Comparison of ENCODE assay signal across 14 cellular contexts in the genomic region with DNA sequence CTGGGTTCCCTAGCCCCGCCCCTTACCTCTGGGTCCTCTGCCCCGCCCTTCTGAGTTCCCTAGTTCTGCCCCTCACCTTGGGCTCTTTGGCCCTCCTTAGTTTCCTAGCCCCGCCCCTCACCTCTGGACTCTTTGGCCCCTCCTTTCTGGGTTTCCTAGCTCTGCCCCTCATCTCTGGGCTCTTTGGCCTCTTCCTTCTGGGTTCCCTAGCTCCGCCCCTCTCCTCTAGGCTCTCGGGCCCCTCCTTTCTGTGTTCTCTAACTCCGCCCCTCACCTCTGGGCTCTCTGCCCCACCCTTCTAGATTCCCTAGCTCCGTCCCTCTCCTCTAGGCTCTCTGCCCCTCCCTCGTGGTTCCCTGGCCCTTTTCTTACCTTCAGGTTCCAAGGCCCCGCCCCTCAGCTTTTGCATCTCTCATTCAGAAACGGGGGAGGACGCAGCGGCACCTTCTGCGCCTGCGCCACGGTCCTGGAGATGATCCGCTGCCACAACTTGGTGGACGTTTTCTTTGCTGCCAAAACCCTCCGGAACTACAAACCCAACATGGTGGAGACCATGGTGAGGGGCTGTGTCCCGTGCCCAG.
A peak's percentile ranks its signal among the peaks of the same experiment; 100 is the strongest.
DNase-seq lines count a peak whose midpoint lies in the region; ATAC-seq, FAIRE-seq and TF ChIP-seq lines count a peak whose summit lies in the region.
"Had no signal": no experiment of that assay in that cellular context is flagged by ENCODE, and none has a peak within 500 bp of the region (broad histone marks: within the 10 kb centered on the region; RNA-seq: fewer than 3 reads in every experiment).

No MANE protein-coding gene starts in this region.

- no peaks in the 10 kb centered on the region for H3K79me2 ChIP-seq in K562 (ENCODE audit: control insufficient read depth, insufficient read depth, low read length)

- H3K9me1 ChIP-seq in K562 (ENCODE audit: control insufficient read depth, insufficient read depth, low read length) = no peaks in the 10 kb centered on the region

- BruUV-seq in A673 (replicated peaks; lab: Mats Ljungman, UMichigan) (no TSS peak), K562 (replicated peaks; lab: Mats Ljungman, UMichigan) (no TSS peak)

- peaks cover 13% of the 10 kb centered on the region for H4K20me1 ChIP-seq in K562 (replicated peaks; ENCODE audit: control insufficient read depth, insufficient read depth, low read length)

- no peak for TF ChIP-seq EP300 in K562 (IDR thresholded peaks at IDR 0.05; ENCODE audit: low read length)

- H3K4me2 ChIP-seq in K562 (ENCODE audit: insufficient read depth, low read length) = peak overlapping the region; percentile 73
- H3K4me2 ChIP-seq: KMS-11 had no signal

- H3K9ac ChIP-seq in K562 (ENCODE audit: insufficient read depth in 1 of 2, low read depth in 2 of 2, low read length in 2 of 2) = peak overlapping the region; percentile 18 to 46; a peak in 3 of 4 replicates
- H3K9ac ChIP-seq: KMS-11 had no signal

- H3K27ac ChIP-seq in A673 (ENCODE audit: low read depth, low read length, poor library complexity, severe bottlenecking) = no peak overlapping the region
- H3K27ac ChIP-seq in K562 (ENCODE audit: extremely low read depth, low read depth, low read length) = no peak overlapping the region
- no peak overlapping the region for H3K27ac ChIP-seq in right lobe of liver
- H3K27ac ChIP-seq: esophagus muscularis mucosa, KMS-11 had no signal

- POLR2A ChIA-PET in A673 (lab: Charles Lee; ENCODE audit: low non-redundant PET) = no interaction called here
- POLR2A ChIA-PET in K562 (lab: Yijun Ruan, JAX) = interaction anchor here (0.6 to 1.2 kb wide), 7 partner anchors 10 to 475 kb away, joined by 3 to 6 read pairs (median 3); no protein-coding TSS in a partner anchor

- no peaks in the 10 kb centered on the region for H3K4me1 ChIP-seq in A673 (ENCODE audit: insufficient read depth, low read length, poor library complexity, severe bottlenecking)
- peaks cover 5 to 25% of the 10 kb centered on the region in 2 experiments; a peak in 4 of 5 replicates for H3K4me1 ChIP-seq in K562 (replicated peaks in 1 of 2; ENCODE audit: control insufficient read depth in 2 of 2, insufficient read depth in 2 of 2, low read length in 2 of 2)
- H3K4me1 ChIP-seq in right lobe of liver = peaks cover 0 to 8% (median 0%) of the 10 kb centered on the region in 4 donors
- H3K4me1 ChIP-seq: esophagus muscularis mucosa had no signal

- ATAC-seq in K562 (peak; percentile 99), right lobe of liver (no peak)

- FAIRE-seq in K562 (lab: Jason Lieb, UNC) = peak; percentile 100

- no peak overlapping the region for H3K4me3 ChIP-seq in A673 (ENCODE audit: low read depth, low read length, poor library complexity, severe bottlenecking)
- H3K4me3 ChIP-seq in K562 = peak overlapping the region; percentile 2; the same call in 1 of the 2 replicates
- no peak overlapping the region for H3K4me3 ChIP-seq in right lobe of liver
- H3K4me3 ChIP-seq: esophagus muscularis mucosa had no signal

- WGBS in K562 (ENCODE audit: insufficient coverage, low coverage, missing lambda C conversion rate) = 4% methylated on average over 19 of the region's 19 CpGs
- WGBS in right lobe of liver (ENCODE audit: insufficient coverage, low coverage, low lambda C conversion rate, missing lambda C conversion rate) = 81% methylated on average over 14 of the region's 19 CpGs

- no peak for TF ChIP-seq RAD21 in K562 (CRISPR knock-in tag; conservative IDR thresholded peaks at IDR 0.05 in 1 of 2, IDR thresholded peaks at IDR 0.05 in 1 of 2)

- H2AFZ ChIP-seq in K562 (ENCODE audit: low read depth, low read length) = peak overlapping the region; percentile 89

- CTCF ChIA-PET in A673 (lab: Charles Lee) = no interaction called here
- CTCF ChIA-PET in K562 (lab: Yijun Ruan, JAX; ENCODE audit: low intra/inter-chr PET ratio) = no interaction called here

- no peak for TF ChIP-seq CTCF in A673 (conservative IDR thresholded peaks at IDR 0.05; ENCODE audit: low read depth, low read length)
- peak in 1 of 3 experiments; percentile 5; a peak in 1 of 6 replicates for TF ChIP-seq CTCF in K562 (IDR thresholded peaks at IDR 0.05 in 2 of 3, conservative IDR thresholded peaks at IDR 0.05 in 1 of 3; ENCODE audit: insufficient read depth in 2 of 3, low read depth in 1 of 3, low read length in 3 of 3)
- no peak for TF ChIP-seq CTCF in right lobe of liver (IDR thresholded peaks at IDR 0.05)

- H3K9me3 ChIP-seq in A673 (ENCODE audit: low read depth, low read length, poor library complexity, severe bottlenecking) = no peaks in the 10 kb centered on the region
- H3K9me3 ChIP-seq in K562 (replicated peaks; ENCODE audit: control insufficient read depth, insufficient read depth, low read depth, low read length) = no peaks in the 10 kb centered on the region
- H3K9me3 ChIP-seq in right lobe of liver = no peaks in the 10 kb centered on the region
- H3K9me3 ChIP-seq: esophagus muscularis mucosa had no signal

- DNase-seq in A673 (ENCODE audit: low spot score) (peak; percentile 24), HT-29 (ENCODE audit: low spot score) (peak; percentile 53), K562 (ENCODE audit: extremely low read depth in 1 of 4, low spot score in 3 of 4) (peak; percentile 93 to 96 (median 95)), islet precursor cell (peak; percentile 96), RKO (ENCODE audit: low spot score) (no peak), right lobe of liver (no peak), NCI-H510A (lab: John Stamatoyannopoulos, UW) (no peak), CD1c-positive myeloid dendritic cell (ENCODE audit: extremely low spot score) (no peak)
- DNase-seq: cerebellar nuclear complex; immature natural killer cell; NCI-H187; stimulated activated CD4-positive, alpha-beta T cell treated with anti-CD3 and anti-CD28 coated beads, Interleukin-4, amount 100 ng/mL, for 1 hour had no signal

- in situ Hi-C loops in K562 (cut with MboI) = no loop called here

- H3K27me3 ChIP-seq in A673 (replicated peaks; ENCODE audit: insufficient read depth, low read depth, low read length, poor library complexity) (no peaks in the 10 kb centered on the region), K562 (ENCODE audit: control insufficient read depth in 2 of 2, insufficient read depth in 2 of 2, low read length in 2 of 2) (peaks cover 0 to 27% of the 10 kb centered on the region in 2 experiments; a peak in 3 of 5 replicates), right lobe of liver (no peaks in the 10 kb centered on the region)
- H3K27me3 ChIP-seq: esophagus muscularis mucosa had no signal

- intact Hi-C loops in A673 (cut with micrococcal nuclease; ENCODE audit: unreplicated experiment) (no loop called here), K562 (cut with micrococcal nuclease) (no loop called here), right lobe of liver (cut with DNase I) (no loop called here)

- no peaks in the 10 kb centered on the region for H3K36me3 ChIP-seq in A673 (ENCODE audit: insufficient read depth, low read length, poor library complexity, severe bottlenecking)
- H3K36me3 ChIP-seq in K562 (ENCODE audit: control insufficient read depth, insufficient read depth, low read length) = no peaks in the 10 kb centered on the region
- H3K36me3 ChIP-seq in right lobe of liver = no peaks in the 10 kb centered on the region

- no peak for TF ChIP-seq POLR2A in K562 (conservative IDR thresholded peaks at IDR 0.05)
- TF ChIP-seq POLR2A in right lobe of liver (IDR thresholded peaks at IDR 0.05) = no peak

TF ChIP-seq in K562, 482 proteins besides CTCF, POLR2A, EP300 and RAD21 (continues in another document):
- TF ChIP-seq HDAC6 (IDR thresholded peaks at IDR 0.05; ENCODE audit: low read depth, low read length) (no peak), SP1 (CRISPR knock-in tag; IDR thresholded peaks at IDR 0.05) (0 out of 2 replicates have a peak, but pooled peaks have one; percentile 50), ZKSCAN8 (CRISPR knock-in tag; IDR thresholded peaks at IDR 0.05) (no peak), CREM (IDR thresholded peaks at IDR 0.05; ENCODE audit: low read depth) (0 out of 2 replicates have a peak, but pooled peaks have one; percentile 3), TBL1XR1 (IDR thresholded peaks at IDR 0.05; ENCODE audit: low read length in 2 of 2) (no peak), DPF2 (IDR thresholded peaks at IDR 0.05) (peak; percentile 30; the same call in 1 of the 2 replicates), ESRRA (IDR thresholded peaks at IDR 0.05; ENCODE audit: borderline replicate concordance, low read depth) (no peak), ZC3H8 (IDR thresholded peaks at IDR 0.05) (no peak), KAT7 (CRISPR knock-in tag; IDR thresholded peaks at IDR 0.05; ENCODE audit: borderline replicate concordance) (no peak)
- TF ChIP-seq, protein P1, sequence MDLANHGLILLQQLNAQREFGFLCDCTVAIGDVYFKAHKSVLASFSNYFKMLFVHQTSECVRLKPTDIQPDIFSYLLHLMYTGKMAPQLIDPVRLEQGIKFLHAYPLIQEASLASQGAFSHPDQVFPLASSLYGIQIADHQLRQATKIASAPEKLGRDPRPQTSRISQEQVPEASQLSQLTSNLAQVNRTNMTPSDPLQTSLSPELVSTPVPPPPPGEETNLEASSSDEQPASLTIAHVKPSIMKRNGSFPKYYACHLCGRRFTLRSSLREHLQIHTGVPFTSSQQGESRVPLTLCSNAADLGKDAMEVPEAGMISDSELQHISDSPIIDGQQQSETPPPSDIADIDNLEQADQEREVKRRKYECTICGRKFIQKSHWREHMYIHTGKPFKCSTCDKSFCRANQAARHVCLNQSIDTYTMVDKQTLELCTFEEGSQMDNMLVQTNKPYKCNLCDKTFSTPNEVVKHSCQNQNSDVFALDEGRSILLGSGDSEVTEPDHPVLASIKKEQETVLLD (IDR thresholded peaks at IDR 0.05) = 0 out of 2 replicates have a peak, but pooled peaks have one; percentile 46

Comparison
In these comparisons a context has a peak if more than half of its experiments do, and no peak if none do; other contexts are left out.
1. DNase-seq: peak in A673 (single experiment), HT-29 (single experiment), K562 (4 of 4) and islet precursor cell (single experiment); none in RKO (single experiment), right lobe of liver (0 of 3), NCI-H510A (single experiment) and CD1c-positive myeloid dendritic cell (single experiment).